19 cellular contexts compared by ENCODE assay signal in the genomic region with DNA sequence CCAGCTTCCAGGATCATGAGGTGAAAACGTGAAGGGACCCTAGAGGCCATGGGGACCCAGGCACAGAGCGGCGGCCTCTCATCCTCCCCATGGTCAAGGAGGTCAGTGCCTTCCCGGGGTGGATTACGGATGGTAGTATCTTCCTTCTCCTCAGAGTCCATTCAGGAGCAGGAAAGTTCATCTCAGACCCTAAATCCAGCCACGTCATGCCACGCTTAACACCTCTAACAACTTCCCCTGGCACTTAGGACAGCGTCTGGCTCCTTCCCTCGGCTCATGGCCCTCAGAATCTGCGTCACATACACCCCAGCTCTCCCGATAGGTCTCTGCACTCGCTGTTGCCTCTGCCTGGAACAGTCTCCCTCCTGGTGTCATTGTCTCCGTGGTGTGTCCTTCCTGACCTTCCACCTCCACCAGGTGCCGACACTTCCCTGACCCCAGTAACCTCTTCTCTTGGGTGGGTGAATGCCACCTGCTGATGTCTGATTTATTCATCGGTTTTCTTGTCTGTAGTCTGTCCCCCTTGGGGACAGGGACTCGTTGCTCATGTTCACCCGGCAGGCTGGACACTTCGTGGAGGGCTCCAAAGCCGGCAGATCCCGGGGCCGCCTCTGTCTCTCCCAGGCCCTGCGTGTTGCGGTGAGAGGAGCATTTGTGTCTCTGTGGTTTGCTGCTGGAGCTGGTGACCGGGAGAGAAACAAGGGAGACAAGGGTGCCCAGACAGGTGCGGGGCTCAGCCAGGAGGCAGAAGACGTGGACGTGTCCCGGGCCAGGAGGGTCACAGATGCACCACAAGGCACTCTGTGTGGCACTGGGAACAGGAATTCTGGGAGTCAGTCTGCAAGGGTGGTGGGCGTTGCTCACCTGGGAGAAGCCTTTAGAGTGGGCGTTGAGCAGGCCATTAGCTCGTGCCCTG. TPM values are rescaled to one million over a fixed set of nuclear protein-coding genes. Genes with fewer than 3 reads are reported as not detected.
DNase-seq lines count a peak whose midpoint lies in the region; ATAC-seq and TF ChIP-seq lines count a peak whose summit lies in the region.
"Had no signal": no experiment of that assay in that cellular context is flagged by ENCODE, and none has a peak within 500 bp of the region (broad histone marks: within the 10 kb centered on the region; RNA-seq: fewer than 3 reads in every experiment).

No MANE protein-coding gene starts in this region.

- H3K9me3 ChIP-seq in BLaER1 treated with 17β-estradiol and CSF1 and Interleukin-3, amounts not matched to agents 10 nM and 100 nM (replicated peaks in 1 of 11), result peaks cover 0 to 10% (median 0%) of the 10 kb centered on the region in 11 experiments; a peak in 2 of 22 replicates
- no peaks in the 10 kb centered on the region for H3K9me3 ChIP-seq in T-helper 17 cell (ENCODE audit: control insufficient read depth, low read length, poor library complexity, severe bottlenecking)

- peaks cover 0 to 4% (median 0%) of the 10 kb centered on the region in 7 donors for H3K9me3 Mint-ChIP-seq in naive B cell
- no peaks in the 10 kb centered on the region for H3K9me3 Mint-ChIP-seq in MCF 10A (ENCODE audit: unreplicated experiment)
- H3K9me3 Mint-ChIP-seq: H9 had no signal

- no peaks in the 10 kb centered on the region for H3K36me3 ChIP-seq in BLaER1 treated with 17β-estradiol and CSF1 and Interleukin-3, amounts not matched to agents 10 nM and 100 nM
- H3K36me3 ChIP-seq: heart left ventricle had no signal

- peak overlapping the region in 4 of 10 experiments; percentile 27 to 55 (median 38); a peak in 4 of 20 replicates for H3K4me3 ChIP-seq in BLaER1 treated with 17β-estradiol and CSF1 and Interleukin-3, amounts not matched to agents 10 nM and 100 nM
- peak overlapping the region; percentile 35 for H3K4me3 ChIP-seq in GM12864 (ENCODE audit: low read depth, low read length)
- H3K4me3 ChIP-seq: heart left ventricle had no signal

- peak overlapping the region; percentile 55 for H3K27ac Mint-ChIP-seq in T-helper 17 cell
- H3K27ac Mint-ChIP-seq in naive B cell, result peak overlapping the region; percentile 72 to 100 (median 99)
- no peak overlapping the region for H3K27ac Mint-ChIP-seq in MCF 10A (ENCODE audit: low read depth, unreplicated experiment)

- H3K27me3 ChIP-seq in BLaER1 treated with 17β-estradiol and CSF1 and Interleukin-3, amounts not matched to agents 10 nM and 100 nM, result peaks cover 0 to 8% (median 0%) of the 10 kb centered on the region in 11 experiments; a peak in 2 of 22 replicates
- H3K27me3 ChIP-seq: heart left ventricle had no signal

- H3K36me3 Mint-ChIP-seq in T-helper 17 cell (ENCODE audit: low read depth), result no peaks in the 10 kb centered on the region
- H3K36me3 Mint-ChIP-seq in naive B cell, result no peaks in the 10 kb centered on the region
- H3K36me3 Mint-ChIP-seq in MCF 10A (ENCODE audit: insufficient read depth, unreplicated experiment), result no peaks in the 10 kb centered on the region
- H3K36me3 Mint-ChIP-seq: CD4-positive, CD25-positive, alpha-beta regulatory T cell had no signal

- H3K27ac ChIP-seq in BLaER1 treated with 17β-estradiol and CSF1 and Interleukin-3, amounts not matched to agents 10 nM and 100 nM, result peak overlapping the region in 10 of 11 experiments; percentile 89 to 98 (median 94); a peak in 19 of 22 replicates

- TF ChIP-seq CTCF in GM12864 (IDR thresholded peaks at IDR 0.05; ENCODE audit: low read depth, low read length, missing control alignments), result no peak
- no peak for TF ChIP-seq CTCF in MCF 10A (IDR thresholded peaks at IDR 0.05; ENCODE audit: unreplicated experiment)

- no peak for DNase-seq in GM12864 (ENCODE audit: low read depth)
- no peak for DNase-seq in T-helper 17 cell
- no peak for DNase-seq in naive B cell
- DNase-seq in MCF 10A (ENCODE audit: unreplicated experiment), result no peak
- DNase-seq in kidney tubule cell (ENCODE audit: low spot score), result no peak
- DNase-seq in NCI-H2081 (lab: John Stamatoyannopoulos, UW), result no peak
- DNase-seq: activated gamma-delta T cell; CD4-positive, CD25-positive, alpha-beta regulatory T cell; H9; kidney glomerular epithelial cell; NCI-H226; right cardiac atrium; stimulated activated CD4-positive, alpha-beta T cell treated with anti-CD3 and anti-CD28 coated beads, Interleukin-4, amount 100 ng/mL, for 24 hours; stimulated activated naive CD4-positive, alpha-beta T cell had no signal

- peaks cover 0 to 17% (median 0%) of the 10 kb centered on the region in 11 experiments; a peak in 3 of 22 replicates for H4K20me1 ChIP-seq in BLaER1 treated with 17β-estradiol and CSF1 and Interleukin-3, amounts not matched to agents 10 nM and 100 nM

- H3K4me1 Mint-ChIP-seq in T-helper 17 cell (peaks cover 35% of the 10 kb centered on the region), naive B cell (peaks cover 47 to 78% (median 73%) of the 10 kb centered on the region in 3 donors), MCF 10A (ENCODE audit: insufficient read depth, unreplicated experiment) (peaks cover 42% of the 10 kb centered on the region)

- intact Hi-C loops in MCF 10A (cut with micrococcal nuclease), result loop anchor here (5.0 kb wide), 3 partner anchors 57 to 292 kb away; no protein-coding TSS in a partner anchor

- no TSS peak for BruUV-seq in MCF 10A (replicated peaks; lab: Mats Ljungman, UMichigan)

- ATAC-seq in T-helper 17 cell (no peak), naive B cell (ENCODE audit: low read depth in 2 of 2) (no peak)
- ATAC-seq: heart left ventricle, right cardiac atrium had no signal

- CTCF ChIA-PET in MCF 10A (lab: Yijun Ruan, JAX), result interaction anchor here (0.6 kb wide), 1 partner anchor 1256 kb away, joined by 3 read pairs; a partner anchor contains a TSS

- no peaks in the 10 kb centered on the region for H3K27me3 Mint-ChIP-seq in T-helper 17 cell
- H3K27me3 Mint-ChIP-seq in naive B cell, result no peaks in the 10 kb centered on the region
- no peaks in the 10 kb centered on the region for H3K27me3 Mint-ChIP-seq in MCF 10A (ENCODE audit: insufficient read depth, unreplicated experiment)

- peaks cover 65 to 80% (median 77%) of the 10 kb centered on the region in 10 experiments for H3K4me1 ChIP-seq in BLaER1 treated with 17β-estradiol and CSF1 and Interleukin-3, amounts not matched to agents 10 nM and 100 nM

- peak overlapping the region in 9 of 11 experiments; percentile 11 to 87 (median 78); a peak in 14 of 22 replicates for H3K9ac ChIP-seq in BLaER1 treated with 17β-estradiol and CSF1 and Interleukin-3, amounts not matched to agents 10 nM and 100 nM

- POLR2A ChIA-PET in MCF 10A (lab: Yijun Ruan, JAX), result no interaction called here

- H3K4me3 Mint-ChIP-seq in T-helper 17 cell (peak overlapping the region; percentile 89), naive B cell (peak overlapping the region; percentile 55 to 96 (median 78)), MCF 10A (ENCODE audit: unreplicated experiment) (no peak overlapping the region)
- H3K4me3 Mint-ChIP-seq: H9 had no signal

- peak overlapping the region; percentile 70 to 100 (median 91) for H3K4me2 ChIP-seq in BLaER1 treated with 17β-estradiol and CSF1 and Interleukin-3, amounts not matched to agents 10 nM and 100 nM

RNA-seq across cellular contexts. Expression of a gene that starts 1.4 kb away (rescaled TPM):
- 1 to 10 TPM in 1 of 2 donors, under 1 TPM in 1; 0.60 to 8.9 TPM for total RNA-seq in T-helper 17 cell
- polyA plus RNA-seq in naive B cell (ENCODE audit: low read depth in 6 of 6), result under 1 TPM in 1 of 6 donors, not detected in 5; 0.25 TPM
- total RNA-seq in MCF 10A (2022), result 0.49 TPM in 1 of 2 replicates, not detected in the other
- total RNA-seq: cardiac septum; myocyte; T-helper 1 cell treated with Interleukin-12 subunit alpha and Interleukin-12 subunit beta and Interleukin-4 antibody, amounts not matched to agents 30 ng/mL and 1 ng/mL, for 36 hours had no signal
- polyA plus RNA-seq: CD4-positive, CD25-positive, alpha-beta regulatory T cell; right cardiac atrium had no signal
